11 cellular contexts compared by ENCODE assay signal in the genomic region with DNA sequence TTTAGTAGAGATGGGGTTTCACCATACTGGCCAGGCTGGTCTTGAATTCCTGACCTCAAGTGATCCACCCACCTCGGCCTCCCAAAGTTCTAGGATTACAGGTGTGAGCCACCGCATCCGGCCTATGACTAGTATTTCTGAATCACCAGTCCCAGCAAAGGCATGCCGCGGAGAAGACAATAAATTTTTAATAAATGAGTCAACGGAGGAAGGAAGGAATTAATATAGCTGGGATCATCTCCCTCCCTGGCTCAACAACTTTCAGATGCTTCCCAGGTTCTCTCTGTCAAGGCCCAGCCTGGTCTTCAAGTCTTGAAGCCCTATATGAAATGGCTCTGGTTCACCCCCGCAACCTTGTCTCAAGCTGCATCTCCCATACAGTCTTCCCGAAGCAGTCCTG. TPM values are rescaled to one million over a fixed set of nuclear protein-coding genes. Genes with fewer than 3 reads are reported as not detected.
DNase-seq lines count a peak whose midpoint lies in the region; FAIRE-seq and TF ChIP-seq lines count a peak whose summit lies in the region.
"Had no signal": no experiment of that assay in that cellular context is flagged by ENCODE, and none has a peak within 500 bp of the region (broad histone marks: within the 10 kb centered on the region; RNA-seq: fewer than 3 reads in every experiment).

No MANE protein-coding gene starts in this region.

- POLR2A ChIA-PET in endothelial cell of umbilical vein (lab: Charles Lee) = no interaction called here

- H3K36me3 Mint-ChIP-seq in progenitor cell of endocrine pancreas (ENCODE audit: insufficient read depth) = no peaks in the 10 kb centered on the region

- no peaks in the 10 kb centered on the region for H3K9me1 ChIP-seq in endothelial cell of umbilical vein (replicated peaks; ENCODE audit: control insufficient read depth, extremely low read depth, insufficient read depth, low read length)

- H3K4me1 Mint-ChIP-seq in progenitor cell of endocrine pancreas (ENCODE audit: low read depth) = peaks cover 28% of the 10 kb centered on the region

- H3K27ac Mint-ChIP-seq in progenitor cell of endocrine pancreas = peak overlapping the region; percentile 71

- TF ChIP-seq CTCF in endothelial cell of umbilical vein (IDR thresholded peaks at IDR 0.05; ENCODE audit: extremely low read depth in 1 of 2, insufficient read depth in 1 of 2, low read depth in 1 of 2, low read length in 2 of 2) = no peak
- no peak for TF ChIP-seq CTCF in progenitor cell of endocrine pancreas (IDR thresholded peaks at IDR 0.05; ENCODE audit: unreplicated experiment)
- no peak for TF ChIP-seq CTCF in thyroid gland (IDR thresholded peaks at IDR 0.05)

- peak; percentile 88 for FAIRE-seq in endothelial cell of umbilical vein (lab: Jason Lieb, UNC)

- CTCF ChIA-PET in endothelial cell of umbilical vein (lab: Charles Lee) = interaction anchor here (0.8 to 2.2 kb wide), 6 partner anchors 9 to 129 kb away, joined by 3 to 11 read pairs (median 3); no protein-coding TSS in a partner anchor

- H3K27me3 Mint-ChIP-seq in progenitor cell of endocrine pancreas = peaks cover 23% of the 10 kb centered on the region

- H3K4me3 Mint-ChIP-seq in progenitor cell of endocrine pancreas (ENCODE audit: low read depth) = no peak overlapping the region

- H3K9ac ChIP-seq in endothelial cell of umbilical vein (replicated peaks; ENCODE audit: extremely low read depth, insufficient read depth, low read length) = no peak overlapping the region
- no peak overlapping the region for H3K9ac ChIP-seq in Karpas-422 (ENCODE audit: low read length)

- WGBS in thyroid gland, 2 donors = 86 to 96% methylated on average over 8 of the region's 8 CpGs

- no peak overlapping the region for H3K27ac ChIP-seq in endothelial cell of umbilical vein (ENCODE audit: insufficient read depth, low read depth, low read length)
- H3K27ac ChIP-seq in Karpas-422 (ENCODE audit: low read length) = no peak overlapping the region
- H3K27ac ChIP-seq in thyroid gland = no peak overlapping the region

- H3K36me3 ChIP-seq in endothelial cell of umbilical vein (ENCODE audit: control insufficient read depth in 2 of 2, extremely low read depth in 1 of 2, insufficient read depth in 2 of 2, low read length in 2 of 2) = no peaks in the 10 kb centered on the region
- H3K36me3 ChIP-seq in Karpas-422 (ENCODE audit: insufficient read depth, low read length) = no peaks in the 10 kb centered on the region
- no peaks in the 10 kb centered on the region for H3K36me3 ChIP-seq in thyroid gland

- H3K9me3 ChIP-seq in endothelial cell of umbilical vein (replicated peaks; ENCODE audit: control insufficient read depth, insufficient read depth, low read length) = no peaks in the 10 kb centered on the region
- no peaks in the 10 kb centered on the region for H3K9me3 ChIP-seq in Karpas-422 (ENCODE audit: low read length)
- no peaks in the 10 kb centered on the region for H3K9me3 ChIP-seq in thyroid gland
- H3K9me3 ChIP-seq: mucosa of descending colon had no signal

- intact Hi-C loops in endothelial cell of umbilical vein (cut with micrococcal nuclease) = no loop called here
- intact Hi-C loops in thyroid gland (cut with DNase I) = no loop called here

- no peak for TF ChIP-seq POLR2A in endothelial cell of umbilical vein (IDR thresholded peaks at IDR 0.05; ENCODE audit: low read depth, low read length)
- no peak for TF ChIP-seq POLR2A in thyroid gland (IDR thresholded peaks at IDR 0.05)

- DNase-seq in Daoy (ENCODE audit: low read depth) (peak; percentile 83), NCI-H226 (peak; percentile 67), endothelial cell of umbilical vein (ENCODE audit: low read depth, low spot score) (peak; percentile 55), progenitor cell of endocrine pancreas (ENCODE audit: low spot score, unreplicated experiment) (no peak), AML-193 (lab: John Stamatoyannopoulos, UW) (no peak), Karpas-422 (no peak), thyroid gland (no peak)
- DNase-seq in activated naive CD4-positive, alpha-beta T cell treated with anti-CD3 and anti-CD28 coated beads, Interleukin-2, amount 50 U/mL, for 16 hours = no peak
- DNase-seq: anterior cingulate cortex, mucosa of descending colon, NCI-H345 had no signal

- H3K27me3 ChIP-seq in endothelial cell of umbilical vein (ENCODE audit: control insufficient read depth in 2 of 2, insufficient read depth in 2 of 2, low read length in 2 of 2) (peaks cover 0 to 5% of the 10 kb centered on the region in 2 experiments), Karpas-422 (ENCODE audit: low read length) (no peaks in the 10 kb centered on the region), thyroid gland (peaks cover 17% of the 10 kb centered on the region)

- no TSS peak for BruUV-seq in endothelial cell of umbilical vein (replicated peaks; lab: Mats Ljungman, UMichigan)

- H3K4me3 ChIP-seq in endothelial cell of umbilical vein (replicated peaks in 1 of 3; ENCODE audit: insufficient read depth in 1 of 3, low read depth in 1 of 3, low read length in 3 of 3) (no peak overlapping the region), Karpas-422 (ENCODE audit: low read length) (no peak overlapping the region), thyroid gland (replicated peaks in 1 of 3) (no peak overlapping the region)
- H3K4me3 ChIP-seq: mucosa of descending colon had no signal

- H3K9me3 Mint-ChIP-seq in progenitor cell of endocrine pancreas (ENCODE audit: low read depth) = no peaks in the 10 kb centered on the region

- dilution Hi-C loops in endothelial cell of umbilical vein (cut with MboI; ENCODE audit: extremely low pct_ligation_motif_present, low sequenced_read_pairs) = no loop called here

- H4K20me1 ChIP-seq in endothelial cell of umbilical vein (replicated peaks; ENCODE audit: control insufficient read depth, extremely low read depth, insufficient read depth, low read length) (no peaks in the 10 kb centered on the region), Karpas-422 (ENCODE audit: insufficient read depth, low read depth, low read length) (0 out of 2 replicates have a peak, but pooled peaks cover 4% of the 10 kb centered on the region)

- no peaks in the 10 kb centered on the region for H3K79me2 ChIP-seq in endothelial cell of umbilical vein (ENCODE audit: control insufficient read depth, insufficient read depth, low read length)
- H3K79me2 ChIP-seq in Karpas-422 (ENCODE audit: low read length) = no peaks in the 10 kb centered on the region

- H3K9me2 ChIP-seq in Karpas-422 (replicated peaks; ENCODE audit: insufficient read depth, low read length) = no peaks in the 10 kb centered on the region

- H3K4me1 ChIP-seq in endothelial cell of umbilical vein (ENCODE audit: control insufficient read depth, extremely low read depth, insufficient read depth, low read length) = peaks cover 45% of the 10 kb centered on the region
- H3K4me1 ChIP-seq in Karpas-422 (ENCODE audit: low read length) = peaks cover 13% of the 10 kb centered on the region
- no peaks in the 10 kb centered on the region for H3K4me1 ChIP-seq in thyroid gland

- H2AFZ ChIP-seq in endothelial cell of umbilical vein (ENCODE audit: low read depth, low read length) (no peak overlapping the region), Karpas-422 (ENCODE audit: low read length) (no peak overlapping the region)

- H3K4me2 ChIP-seq in endothelial cell of umbilical vein (ENCODE audit: insufficient read depth, low read length) (peak overlapping the region; percentile 31), Karpas-422 (ENCODE audit: low read depth, low read length, poor library complexity, severe bottlenecking) (no peak overlapping the region)

TF ChIP-seq in endothelial cell of umbilical vein, 7 proteins besides CTCF, POLR2A, EP300 and RAD21:
- peak; percentile 68 for TF ChIP-seq JUN (IDR thresholded peaks at IDR 0.05; ENCODE audit: borderline replicate concordance, insufficient read depth, insufficient read length, low read depth)
- TF ChIP-seq POLR2AphosphoS5 (IDR thresholded peaks at IDR 0.05; ENCODE audit: insufficient read depth, low read depth, low read length) = peak; percentile 31
- peak; percentile 82 for TF ChIP-seq FOS (IDR thresholded peaks at IDR 0.05; ENCODE audit: borderline replicate concordance, insufficient read depth, low read length)
- no peak for TF ChIP-seq MYC (IDR thresholded peaks at IDR 0.05; ENCODE audit: low read depth, low read length)
- TF ChIP-seq, protein P1, sequence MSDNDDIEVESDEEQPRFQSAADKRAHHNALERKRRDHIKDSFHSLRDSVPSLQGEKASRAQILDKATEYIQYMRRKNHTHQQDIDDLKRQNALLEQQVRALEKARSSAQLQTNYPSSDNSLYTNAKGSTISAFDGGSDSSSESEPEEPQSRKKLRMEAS (IDR thresholded peaks at IDR 0.05; ENCODE audit: insufficient read depth, insufficient read length) = no peak

RNA-seq across cellular contexts. Expression of a gene that starts 45.7 kb away (rescaled TPM):
- total RNA-seq in Daoy (2014; rRNA removed; shearing (Covaris generic)) = 1.7 and 8.2 TPM in 2 replicates
- not detected in 2 replicates for total RNA-seq in endothelial cell of umbilical vein
- 0.06 and 0.29 TPM in 2 replicates for polyA plus RNA-seq in endothelial cell of umbilical vein
- 0.10 TPM in 1 of 2 replicates, not detected in the other for polyA plus RNA-seq in endothelial cell of umbilical vein (2011; cell fraction: cytosol; rRNA removed)
- 0.11 and 0.27 TPM in 2 replicates for polyA plus RNA-seq in endothelial cell of umbilical vein (2011; cell fraction: nucleus; rRNA removed)
- polyA plus RNA-seq in endothelial cell of umbilical vein (2012) = 0.11 and 0.40 TPM in 2 replicates
- polyA minus RNA-seq in endothelial cell of umbilical vein = 0.17 and 0.63 TPM in 2 replicates
- not detected for polyA minus RNA-seq in endothelial cell of umbilical vein (2011; cell fraction: cytosol; rRNA and poly(A)+ RNA removed)
- not detected in 2 replicates for polyA minus RNA-seq in endothelial cell of umbilical vein (2011; cell fraction: nucleus; rRNA and poly(A)+ RNA removed)
- total RNA-seq in progenitor cell of endocrine pancreas = not detected in 2 replicates
- total RNA-seq in Karpas-422 (2014; rRNA removed; shearing (Covaris generic); ENCODE audit: low replicate concordance) = 11.1 and 12.6 TPM in 2 replicates
- 10 to 100 TPM in 1 of 4 donors, 1 to 10 TPM in 3; 3.3 to 15.1 (median 4.2) TPM for total RNA-seq in thyroid gland

Comparison
In these comparisons a context has a peak if more than half of its experiments do, and no peak if none do; other contexts are left out.
1. DNase-seq: peak in Daoy (single experiment), NCI-H226 (single experiment) and endothelial cell of umbilical vein (single experiment); none in progenitor cell of endocrine pancreas (single experiment), AML-193 (0 of 2), Karpas-422 (single experiment), activated naive CD4-positive, alpha-beta T cell treated with anti-CD3 and anti-CD28 coated beads, Interleukin-2, amount 50 U/mL, for 16 hours (single experiment) and thyroid gland (0 of 2).